ENCODE assay signal across 8 cellular contexts in genomic region chr3:9649791-9650521, GRCh38. TPM values are rescaled to one million over a fixed set of nuclear protein-coding genes. Genes with fewer than 3 reads are reported as not detected.
DNase-seq lines count a peak whose midpoint lies in the region; ATAC-seq and TF ChIP-seq lines count a peak whose summit lies in the region.

No MANE protein-coding gene starts in this region.

- peak overlapping the region; percentile 99 for H3K4me3 Mint-ChIP-seq in glutamatergic neuron (ENCODE audit: unreplicated experiment)

- H3K27me3 Mint-ChIP-seq in glutamatergic neuron (ENCODE audit: unreplicated experiment): no peaks in the 10 kb centered on the region

- H3K27ac Mint-ChIP-seq in glutamatergic neuron (ENCODE audit: unreplicated experiment): peak overlapping the region; percentile 29

- H3K4me1 Mint-ChIP-seq in glutamatergic neuron (ENCODE audit: low read depth, unreplicated experiment): peaks cover 4% of the 10 kb centered on the region

- H3K9me3 Mint-ChIP-seq in glutamatergic neuron (ENCODE audit: unreplicated experiment): peaks cover 1% of the 10 kb centered on the region

- ATAC-seq in GM18909 (IDR thresholded peaks at IDR 0.05; ENCODE audit: poor library complexity, unreplicated experiment) (peak; percentile 33), HG03442 (IDR thresholded peaks at IDR 0.05; ENCODE audit: unreplicated experiment) (peak; percentile 28)

- peaks cover 5% of the 10 kb centered on the region for H3K36me3 Mint-ChIP-seq in glutamatergic neuron (ENCODE audit: unreplicated experiment)

- DNase-seq in glutamatergic neuron: no peak
- DNase-seq in retinal pigment epithelial cell (ENCODE audit: low read depth): no peak
- DNase-seq in NCI-H2107 (lab: John Stamatoyannopoulos, UW): no peak
- DNase-seq in NCI-H1436 (lab: John Stamatoyannopoulos, UW): no peak
- DNase-seq in NCI-H526 (lab: John Stamatoyannopoulos, UW): no peak

- TF ChIP-seq CTCF in WI38 (IDR thresholded peaks at IDR 0.05; ENCODE audit: low read depth, low read length) (no peak), glutamatergic neuron (IDR thresholded peaks at IDR 0.05; ENCODE audit: partially characterized antibody, unreplicated experiment) (no peak), retinal pigment epithelial cell (conservative IDR thresholded peaks at IDR 0.05; ENCODE audit: low read depth, low read length) (no peak)

- H3K4me3 ChIP-seq in WI38 (ENCODE audit: low read depth, low read length) (peak overlapping the region; percentile 100), retinal pigment epithelial cell (ENCODE audit: low read length) (peak overlapping the region; percentile 78)

RNA-seq across cellular contexts. Expression of gene MTMR14, which starts 0.7 kb away (rescaled TPM):
- 45.7 TPM for total RNA-seq in glutamatergic neuron (ENCODE audit: unreplicated experiment)

RNA-seq across cellular contexts. Expression of gene CPNE9, which starts 53.7 kb away (rescaled TPM):
- total RNA-seq in glutamatergic neuron (ENCODE audit: unreplicated experiment): 54.6 TPM
